8 cellular contexts compared by ENCODE assay signal in genomic region chr6:90284236-90284744, GRCh38. TPM values are rescaled to one million over a fixed set of nuclear protein-coding genes. Genes with fewer than 3 reads are reported as not detected.
DNase-seq lines count a peak whose midpoint lies in the region; ATAC-seq and TF ChIP-seq lines count a peak whose summit lies in the region.

No MANE protein-coding gene starts in this region.

- no peaks in the 10 kb centered on the region for H3K9me3 Mint-ChIP-seq in GM23338

- no peaks in the 10 kb centered on the region for H3K36me3 Mint-ChIP-seq in GM23338 (ENCODE audit: low read depth)

- peaks cover 4% of the 10 kb centered on the region for H3K27me3 Mint-ChIP-seq in GM23338 (ENCODE audit: insufficient read depth, low read depth, poor library complexity)

- peak; percentile 51 for ATAC-seq in GM23338

- H3K4me3 ChIP-seq in GM23338 (no peak overlapping the region), Karpas-422 (ENCODE audit: low read length) (no peak overlapping the region), fibroblast of villous mesenchyme (ENCODE audit: low read depth, low read length) (peak overlapping the region; percentile 28), parathyroid adenoma (ENCODE audit: low read depth, low read length) (peak overlapping the region; percentile 11)

- H3K27ac ChIP-seq in GM23338 (ENCODE audit: low read depth) (no peak overlapping the region), Karpas-422 (ENCODE audit: low read length) (no peak overlapping the region), parathyroid adenoma (peak overlapping the region; percentile 61)

- no peaks in the 10 kb centered on the region for H3F3A ChIP-seq in GM23338 (replicated peaks; ENCODE audit: low read depth)

- H3K79me2 ChIP-seq in GM23338 (replicated peaks; ENCODE audit: insufficient read depth), result no peaks in the 10 kb centered on the region
- H3K79me2 ChIP-seq in Karpas-422 (ENCODE audit: low read length), result no peaks in the 10 kb centered on the region
- H3K79me2 ChIP-seq in parathyroid adenoma, result peaks cover 10% of the 10 kb centered on the region

- H3K9ac ChIP-seq in Karpas-422 (ENCODE audit: low read length) (no peak overlapping the region), parathyroid adenoma (no peak overlapping the region)

- H3K27me3 ChIP-seq in GM23338 (ENCODE audit: insufficient read depth) (no peaks in the 10 kb centered on the region), Karpas-422 (ENCODE audit: low read length) (no peaks in the 10 kb centered on the region), parathyroid adenoma (ENCODE audit: control insufficient read depth, insufficient read depth, low read length) (no peaks in the 10 kb centered on the region)

- H3K4me2 ChIP-seq in GM23338 (0 out of 2 replicates have a peak overlapping the region, but pooled peaks have one; percentile 14), Karpas-422 (ENCODE audit: low read depth, low read length, poor library complexity, severe bottlenecking) (peak overlapping the region; percentile 47), parathyroid adenoma (ENCODE audit: low read length) (peak overlapping the region; percentile 36)

- no peaks in the 10 kb centered on the region for H3K9me2 ChIP-seq in GM23338 (ENCODE audit: insufficient read depth)
- H3K9me2 ChIP-seq in Karpas-422 (replicated peaks; ENCODE audit: insufficient read depth, low read length), result no peaks in the 10 kb centered on the region

- no peak overlapping the region for H3K4me3 Mint-ChIP-seq in GM23338

- peaks cover 40% of the 10 kb centered on the region for H3K4me1 ChIP-seq in GM23338 (ENCODE audit: insufficient read depth)
- peaks cover 20% of the 10 kb centered on the region for H3K4me1 ChIP-seq in Karpas-422 (ENCODE audit: low read length)
- peaks cover 17% of the 10 kb centered on the region for H3K4me1 ChIP-seq in parathyroid adenoma

- H4K20me1 ChIP-seq in GM23338 (replicated peaks; ENCODE audit: insufficient read depth) (no peaks in the 10 kb centered on the region), Karpas-422 (ENCODE audit: insufficient read depth, low read depth, low read length) (no peaks in the 10 kb centered on the region)

- no peaks in the 10 kb centered on the region for H3K9me3 ChIP-seq in Karpas-422 (ENCODE audit: low read length)
- no peaks in the 10 kb centered on the region for H3K9me3 ChIP-seq in parathyroid adenoma (ENCODE audit: control insufficient read depth, low read length)

- TF ChIP-seq CTCF in GM23338 (conservative IDR thresholded peaks at IDR 0.05; ENCODE audit: low read depth in 2 of 2) (no peak), fibroblast of villous mesenchyme (IDR thresholded peaks at IDR 0.05; ENCODE audit: insufficient read depth, low read depth, low read length) (peak; percentile 11), parathyroid adenoma (IDR thresholded peaks at IDR 0.05) (no peak)

- peak overlapping the region; percentile 90 for H3K27ac Mint-ChIP-seq in GM23338

- DNase-seq in ELF-1 (ENCODE audit: low read depth, low spot score) (peak; percentile 64), GM23338 (ENCODE audit: low spot score) (peak; percentile 76), Karpas-422 (no peak), fibroblast of villous mesenchyme (ENCODE audit: low read depth) (peak; percentile 81), KG1 (lab: John Stamatoyannopoulos, UW) (no peak), NCI-H1048 (lab: John Stamatoyannopoulos, UW) (no peak)
- peak; percentile 55 for DNase-seq in activated CD8-positive, alpha-beta memory T cell treated with anti-CD3 and anti-CD28 coated beads, Interleukin-2, amount 50 U/mL, for 4 hours

- H3K36me3 ChIP-seq in GM23338 (ENCODE audit: insufficient read depth) (no peaks in the 10 kb centered on the region), Karpas-422 (ENCODE audit: insufficient read depth, low read length) (no peaks in the 10 kb centered on the region), parathyroid adenoma (ENCODE audit: control insufficient read depth, insufficient read depth, low read length) (no peaks in the 10 kb centered on the region)

- H2AFZ ChIP-seq in GM23338 (no peak overlapping the region), Karpas-422 (ENCODE audit: low read length) (0 out of 2 replicates have a peak overlapping the region, but pooled peaks have one; percentile 7), parathyroid adenoma (peak overlapping the region; percentile 29)

- H3K4me1 Mint-ChIP-seq in GM23338, result peaks cover 48% of the 10 kb centered on the region

TF ChIP-seq in GM23338, 12 proteins besides CTCF, POLR2A, EP300 and RAD21:
- TF ChIP-seq ZNF462 (CRISPR knock-in tag; IDR thresholded peaks at IDR 0.05) (peak; percentile 40; the same call in 1 of the 2 replicates), NANOG (IDR thresholded peaks at IDR 0.05; ENCODE audit: borderline replicate concordance) (no peak)

RNA-seq across cellular contexts. Expression of gene BACH2, which starts 12.4 kb away (rescaled TPM):
- total RNA-seq in GM23338 (2014; rRNA removed; shearing (Covaris generic)), result 3.3 and 5.7 TPM in 2 replicates
- 1.3 and 1.6 TPM in 2 replicates for polyA plus RNA-seq in GM23338 (2016; fragmentation: Nextera tagmentation; extraction: Ambion mirVana)
- 1.4 and 3.2 TPM in 2 replicates for total RNA-seq in Karpas-422 (2014; rRNA removed; shearing (Covaris generic); ENCODE audit: low replicate concordance)
- total RNA-seq in fibroblast of villous mesenchyme, result under 0.01 and 0.64 TPM in 2 replicates

Comparison
In these comparisons a context has a peak if more than half of its experiments do, and no peak if none do; other contexts are left out.
1. DNase-seq: peak in ELF-1 (single experiment), GM23338 (single experiment), activated CD8-positive, alpha-beta memory T cell treated with anti-CD3 and anti-CD28 coated beads, Interleukin-2, amount 50 U/mL, for 4 hours (single experiment) and fibroblast of villous mesenchyme (single experiment); none in Karpas-422 (single experiment), KG1 (single experiment) and NCI-H1048 (single experiment).
2. H3K4me3 ChIP-seq: peak in fibroblast of villous mesenchyme (single experiment) and parathyroid adenoma (single experiment); none in GM23338 (single experiment) and Karpas-422 (single experiment).
3. Peak in every context shown above with its lines, with median percentiles within 50 percentile points of each other: H3K4me2 ChIP-seq.